Comparison of ENCODE assay signal across 24 cellular contexts in genomic region chr16:9338510-9338909, GRCh38.
DNase-seq lines count a peak whose midpoint lies in the region; FAIRE-seq and TF ChIP-seq lines count a peak whose summit lies in the region.
"Had no signal": no experiment of that assay in that cellular context is flagged by ENCODE, and none has a peak within 500 bp of the region (broad histone marks: within the 10 kb centered on the region; RNA-seq: fewer than 3 reads in every experiment).

No MANE protein-coding gene starts in this region.

- FAIRE-seq in bronchial epithelial cell (lab: Jason Lieb, UNC): peak; percentile 75
- FAIRE-seq: A204.1, GM12878, GM12892, GM18507 had no signal

- H3K9me3 ChIP-seq in esophagus muscularis mucosa: no peaks in the 10 kb centered on the region
- H3K9me3 ChIP-seq in tibial artery: no peaks in the 10 kb centered on the region
- H3K9me3 ChIP-seq: BE2C, BLaER1 had no signal

- TF ChIP-seq CTCF in bronchial epithelial cell (IDR thresholded peaks at IDR 0.05; ENCODE audit: insufficient read depth, low read length, severe bottlenecking) (no peak), esophagus muscularis mucosa (IDR thresholded peaks at IDR 0.05) (no peak), tibial artery (IDR thresholded peaks at IDR 0.05) (no peak)

- TF ChIP-seq POLR2A in esophagus muscularis mucosa (IDR thresholded peaks at IDR 0.05; ENCODE audit: low read depth): no peak

- H3K36me3 ChIP-seq in bronchial epithelial cell (ENCODE audit: control insufficient read depth, insufficient read depth, low read length) (no peaks in the 10 kb centered on the region), esophagus muscularis mucosa (no peaks in the 10 kb centered on the region), tibial artery (no peaks in the 10 kb centered on the region)
- H3K36me3 ChIP-seq: BE2C, BLaER1 had no signal

- 77% methylated on average over 4 of the region's 4 CpGs for WGBS in esophagus muscularis mucosa

- intact Hi-C loops in esophagus muscularis mucosa (cut with DNase I): no loop called here
- intact Hi-C loops in tibial artery (cut with DNase I; ENCODE audit: low total_unique reads): no loop called here

- no peak for DNase-seq in bronchial epithelial cell (ENCODE audit: low read depth)
- DNase-seq in esophagus muscularis mucosa (ENCODE audit: extremely low spot score): peak; percentile 74
- no peak for DNase-seq in tibial artery
- DNase-seq in NCI-H345 (lab: John Stamatoyannopoulos, UW): no peak
- no peak for DNase-seq in NCI-H1417 (lab: John Stamatoyannopoulos, UW)
- DNase-seq: 8988T; ACHN; BE2C; CD4-positive, alpha-beta memory T cell; CD4-positive, CD25-positive, alpha-beta regulatory T cell; CD8-positive, alpha-beta memory T cell; COR-L47; DMS 273 treated with DMSO at 0.1 percent for 48 hours; DMS153; DMS53; DMS79; DND-41; EL; GDM1 had no signal

- no peak for TF ChIP-seq EP300 in esophagus muscularis mucosa (IDR thresholded peaks at IDR 0.05)

- H3K27me3 ChIP-seq in bronchial epithelial cell (ENCODE audit: control insufficient read depth, insufficient read depth, low read length) (no peaks in the 10 kb centered on the region), esophagus muscularis mucosa (no peaks in the 10 kb centered on the region), tibial artery (no peaks in the 10 kb centered on the region)
- H3K27me3 ChIP-seq: BE2C, BLaER1 had no signal

- no peak overlapping the region for H3K27ac ChIP-seq in esophagus muscularis mucosa (replicated peaks in 1 of 4)
- peak overlapping the region; percentile 56 to 68 for H3K27ac ChIP-seq in tibial artery
- H3K27ac ChIP-seq: BLaER1 had no signal

- H3K4me3 ChIP-seq in bronchial epithelial cell (ENCODE audit: low read depth, low read length) (no peak overlapping the region), esophagus muscularis mucosa (no peak overlapping the region), tibial artery (no peak overlapping the region)
- H3K4me3 ChIP-seq: BLaER1, GM12878 had no signal

- H3K4me1 ChIP-seq in esophagus muscularis mucosa (peaks cover 10 to 47% (median 38%) of the 10 kb centered on the region in 4 donors), tibial artery (peaks cover 0 to 47% (median 20%) of the 10 kb centered on the region in 4 donors)
- H3K4me1 ChIP-seq: BE2C, BLaER1 had no signal

Comparison
In these comparisons a context has a peak if more than half of its experiments do, and no peak if none do; other contexts are left out.
1. H3K27ac ChIP-seq: peak in tibial artery (2 of 2); none in esophagus muscularis mucosa (0 of 4).